30 cellular contexts compared by ENCODE assay signal in the genomic region with DNA sequence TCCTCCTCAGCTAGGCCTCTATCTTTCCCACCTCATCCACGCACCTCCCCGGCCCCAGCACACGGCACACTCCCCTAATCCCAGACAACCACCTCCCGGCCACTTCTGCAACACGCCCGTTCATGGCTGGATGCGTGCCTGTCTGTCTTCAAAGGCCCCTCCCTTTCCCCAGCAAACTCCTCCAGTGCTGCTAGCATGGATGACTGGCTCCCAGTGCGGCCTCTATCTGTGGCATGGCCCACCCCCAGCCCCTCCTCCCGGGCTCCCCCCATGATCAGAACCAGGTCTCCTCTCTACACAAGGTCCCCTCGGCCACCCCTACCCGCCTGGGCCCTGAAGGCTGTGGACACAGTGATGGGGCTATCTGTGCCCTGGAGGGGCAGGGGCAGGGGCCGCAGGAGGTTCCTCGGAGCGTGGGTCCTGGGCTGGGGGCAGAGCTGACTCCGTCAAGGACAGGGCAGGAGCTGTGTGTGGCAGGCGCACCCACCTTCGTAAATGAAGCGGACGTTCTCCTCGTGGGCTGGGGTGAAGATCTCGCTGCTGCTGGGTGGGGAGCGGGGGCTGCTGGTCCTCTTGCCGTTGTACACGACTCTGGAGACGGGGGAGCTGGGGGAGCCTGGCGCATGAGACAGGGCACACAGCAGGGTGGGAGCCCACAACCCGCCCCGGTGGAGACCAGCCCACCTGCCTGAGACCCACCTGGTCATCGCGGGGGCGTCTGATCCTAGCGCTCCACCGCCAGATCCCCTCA. TPM values are rescaled to one million over a fixed set of nuclear protein-coding genes. Genes with fewer than 3 reads are reported as not detected.
"Had no signal": no experiment of that assay in that cellular context is flagged by ENCODE, and none has a peak within 500 bp of the region (broad histone marks: within the 10 kb centered on the region; RNA-seq: fewer than 3 reads in every experiment).

No MANE protein-coding gene starts in this region.

- H3K27me3 ChIP-seq: adrenal gland, SJCRH30 had no signal

- H3K9ac ChIP-seq: SK-N-SH had no signal

- H3K27me3 Mint-ChIP-seq: activated B cell treated with CpG ODN at 0.5 μM for 24 hours; activated CD4-positive, alpha-beta memory T cell treated with anti-CD3 and anti-CD28 coated beads for 36 hours; activated CD4-positive, alpha-beta T cell treated with anti-CD3 and anti-CD28 coated beads, Interleukin-2, amount 10 ng/mL, durations not matched to agents 24 days and 14 days; activated naive CD4-positive, alpha-beta T cell treated with anti-CD3 and anti-CD28 coated beads, Interleukin-2, amount 10 ng/mL, durations not matched to agents 7 days and 5 days; activated naive CD8-positive, alpha-beta T cell treated with anti-CD3 and anti-CD28 coated beads for 36 hours had no signal

- H3K4me3 ChIP-seq: adrenal gland, SJCRH30 had no signal

- H3K27ac ChIP-seq: adrenal gland, SJCRH30 had no signal

- H3K36me3 ChIP-seq: SJCRH30 had no signal

- H3K4me3 Mint-ChIP-seq: activated B cell treated with CpG ODN at 0.5 μM for 24 hours; activated CD4-positive, alpha-beta memory T cell treated with anti-CD3 and anti-CD28 coated beads for 36 hours; activated CD4-positive, alpha-beta T cell treated with anti-CD3 and anti-CD28 coated beads, Interleukin-2, amount 10 ng/mL, durations not matched to agents 24 days and 14 days; activated naive CD4-positive, alpha-beta T cell treated with anti-CD3 and anti-CD28 coated beads, Interleukin-2, amount 10 ng/mL, durations not matched to agents 7 days and 5 days; activated naive CD8-positive, alpha-beta T cell treated with anti-CD3 and anti-CD28 coated beads for 36 hours; activated T-cell treated with anti-CD3 and anti-CD28 coated beads, Interleukin-2, amount 50 U/mL, for 72 hours had no signal

- H3K9me3 Mint-ChIP-seq: activated B cell treated with CpG ODN at 0.5 μM for 24 hours; activated CD4-positive, alpha-beta memory T cell treated with anti-CD3 and anti-CD28 coated beads for 36 hours; activated CD4-positive, alpha-beta T cell treated with anti-CD3 and anti-CD28 coated beads, Interleukin-2, amount 10 ng/mL, durations not matched to agents 24 days and 14 days; activated naive CD4-positive, alpha-beta T cell treated with anti-CD3 and anti-CD28 coated beads, Interleukin-2, amount 10 ng/mL, durations not matched to agents 7 days and 5 days; activated naive CD8-positive, alpha-beta T cell treated with anti-CD3 and anti-CD28 coated beads for 36 hours; activated T-cell treated with anti-CD3 and anti-CD28 coated beads, Interleukin-2, amount 50 U/mL, for 72 hours; activated T-helper 2 cell treated with anti-CD3 and anti-CD28 coated beads, Interferon-gamma antibody, Interleukin-2, Interleukin-4, amounts not matched to agents 10 μg/mL and 5 μg/mL and 100 μg/mL, durations not matched to agents 14 hours and 24 hours and 36 hours had no signal

- H3K4me1 ChIP-seq: SJCRH30 had no signal

- H3K27ac Mint-ChIP-seq: activated B cell treated with CpG ODN at 0.5 μM for 24 hours; activated CD4-positive, alpha-beta memory T cell treated with anti-CD3 and anti-CD28 coated beads for 36 hours; activated CD4-positive, alpha-beta T cell treated with anti-CD3 and anti-CD28 coated beads, Interleukin-2, amount 10 ng/mL, durations not matched to agents 24 days and 14 days; activated naive CD4-positive, alpha-beta T cell treated with anti-CD3 and anti-CD28 coated beads, Interleukin-2, amount 10 ng/mL, durations not matched to agents 7 days and 5 days; activated naive CD8-positive, alpha-beta T cell treated with anti-CD3 and anti-CD28 coated beads for 36 hours; activated T-cell treated with anti-CD3 and anti-CD28 coated beads, Interleukin-2, amount 50 U/mL, for 72 hours; activated T-helper 2 cell treated with anti-CD3 and anti-CD28 coated beads, Interferon-gamma antibody, Interleukin-2, Interleukin-4, amounts not matched to agents 10 μg/mL and 5 μg/mL and 100 μg/mL, durations not matched to agents 14 hours and 24 hours and 36 hours had no signal

- H3K9me3 ChIP-seq: adrenal gland, SJCRH30, SK-N-SH had no signal

- DNase-seq: activated B cell treated with CpG ODN at 0.5 μM for 24 hours; activated CD4-positive, alpha-beta memory T cell treated with anti-CD3 and anti-CD28 coated beads for 36 hours; activated CD4-positive, alpha-beta T cell treated with anti-CD3 and anti-CD28 coated beads for 1 hour; activated CD4-positive, alpha-beta T cell treated with anti-CD3 and anti-CD28 coated beads, Interleukin-2, amount 10 ng/mL, durations not matched to agents 24 days and 14 days; activated CD8-positive, alpha-beta memory T cell treated with anti-CD3 and anti-CD28 coated beads, Interleukin-2, amount 50 U/mL, for 4 hours; activated gamma-delta T cell treated with Interleukin-2 at 50 U/mL for 16 hours; activated naive CD4-positive, alpha-beta T cell treated with anti-CD3 and anti-CD28 coated beads, Interleukin-2, amount 10 ng/mL, durations not matched to agents 7 days and 5 days; activated naive CD8-positive, alpha-beta T cell treated with anti-CD3 and anti-CD28 coated beads for 36 hours; activated T-cell treated with anti-CD3 and anti-CD28 coated beads, Interleukin-2, amount 50 U/mL, for 72 hours; adrenal gland; anterior cingulate cortex; Karpas-422; NCI-H1105 treated with DMSO at 0.1 percent for 48 hours; NCI-H1436 treated with DMSO at 0.1 percent for 48 hours; NCI-H187; NCI-H2171 treated with DMSO at 0.1 percent for 48 hours; NCI-H226; NCI-H526; NCI-H774; NK-92 treated with Interleukin-12 subunit alpha and Interleukin-12 subunit beta, amount 100 ng/mL, for 24 hours; OCI-M1; Right ventricle myocardium superior; RPMI8226; SJCRH30; SK-N-SH; T-helper 1 cell had no signal

RNA-seq across cellular contexts. Expression of a gene that starts 10.9 kb away (rescaled TPM):
- total RNA-seq: activated B cell treated with CpG ODN at 0.5 μM for 24 hours; activated CD4-positive, alpha-beta memory T cell treated with anti-CD3 and anti-CD28 coated beads for 36 hours; activated CD4-positive, alpha-beta T cell treated with anti-CD3 and anti-CD28 coated beads, Interleukin-2, amount 10 ng/mL, durations not matched to agents 24 days and 14 days; activated naive CD8-positive, alpha-beta T cell treated with anti-CD3 and anti-CD28 coated beads for 36 hours; activated T-cell treated with anti-CD3 and anti-CD28 coated beads, Interleukin-2, amount 50 U/mL, for 72 hours; activated T-helper 2 cell treated with anti-CD3 and anti-CD28 coated beads, Interferon-gamma antibody, Interleukin-2, Interleukin-4, amounts not matched to agents 10 μg/mL and 5 μg/mL and 100 μg/mL, durations not matched to agents 14 hours and 24 hours and 36 hours; cerebellum; NCI-H460; Right ventricle myocardium superior; SJCRH30 had no signal

RNA-seq across cellular contexts. Expression of a gene that starts 20.0 kb away (rescaled TPM):
- total RNA-seq: activated CD4-positive, alpha-beta memory T cell treated with anti-CD3 and anti-CD28 coated beads for 36 hours; activated CD4-positive, alpha-beta T cell treated with anti-CD3 and anti-CD28 coated beads, Interleukin-2, amount 10 ng/mL, durations not matched to agents 24 days and 14 days; activated naive CD8-positive, alpha-beta T cell treated with anti-CD3 and anti-CD28 coated beads for 36 hours; activated T-helper 2 cell treated with anti-CD3 and anti-CD28 coated beads, Interferon-gamma antibody, Interleukin-2, Interleukin-4, amounts not matched to agents 10 μg/mL and 5 μg/mL and 100 μg/mL, durations not matched to agents 14 hours and 24 hours and 36 hours; cardiac septum; cerebellum; Right ventricle myocardium superior had no signal
- polyA plus RNA-seq: SK-N-SH had no signal
